12 cellular contexts compared by ENCODE assay signal in genomic region chr16:2671741-2672140, GRCh38. TPM values are rescaled to one million over a fixed set of nuclear protein-coding genes. Genes with fewer than 3 reads are reported as not detected.
DNase-seq lines count a peak whose midpoint lies in the region; ATAC-seq, FAIRE-seq and TF ChIP-seq lines count a peak whose summit lies in the region.
"Had no signal": no experiment of that assay in that cellular context is flagged by ENCODE, and none has a peak within 500 bp of the region (broad histone marks: within the 10 kb centered on the region; RNA-seq: fewer than 3 reads in every experiment).

No MANE protein-coding gene starts in this region.

- H3K4me1 ChIP-seq in CD8-positive, alpha-beta memory T cell (ENCODE audit: insufficient read depth, low read length), result peaks cover 17% of the 10 kb centered on the region
- no peaks in the 10 kb centered on the region for H3K4me1 ChIP-seq in NT2/D1 (ENCODE audit: insufficient read depth, insufficient read length)
- peaks cover 28 to 35% of the 10 kb centered on the region in 2 experiments for H3K4me1 ChIP-seq in neutrophil (ENCODE audit: control insufficient read depth in 1 of 2, insufficient read depth in 1 of 2, low read depth in 1 of 2, low read length in 1 of 2)

- H3K9ac ChIP-seq in NT2/D1 (ENCODE audit: insufficient read length, low read depth), result peak overlapping the region; percentile 4

- peak overlapping the region; percentile 52 to 79 (median 75) for H3K4me3 Mint-ChIP-seq in CD8-positive, alpha-beta memory T cell

- H3K36me3 ChIP-seq in CD8-positive, alpha-beta memory T cell (ENCODE audit: insufficient read depth, low read length), result peaks cover 3% of the 10 kb centered on the region
- peaks cover 37% of the 10 kb centered on the region for H3K36me3 ChIP-seq in NT2/D1 (ENCODE audit: insufficient read depth, insufficient read length, low read length)
- H3K36me3 ChIP-seq in neutrophil, result peaks cover 13% of the 10 kb centered on the region

- no peak overlapping the region for H3K27ac ChIP-seq in CD8-positive, alpha-beta memory T cell (ENCODE audit: low read depth, low read length)
- H3K27ac ChIP-seq in dorsolateral prefrontal cortex, result no peak overlapping the region
- peak overlapping the region; percentile 90 for H3K27ac ChIP-seq in neutrophil

- H3K4me3 ChIP-seq in CD8-positive, alpha-beta memory T cell (ENCODE audit: low read length), result no peak overlapping the region
- H3K4me3 ChIP-seq in NT2/D1 (ENCODE audit: insufficient read length, low read depth) (no peak overlapping the region), dorsolateral prefrontal cortex (peak overlapping the region in 32 of 59 donors; percentile 34 to 91 (median 77)), neutrophil (ENCODE audit: low read depth in 1 of 2, low read length in 1 of 2) (no peak overlapping the region)

- peaks cover 0 to 35% (median 5%) of the 10 kb centered on the region in 3 donors for H3K36me3 Mint-ChIP-seq in CD8-positive, alpha-beta memory T cell

- peaks cover 19 to 38% (median 35%) of the 10 kb centered on the region in 3 donors for H3K4me1 Mint-ChIP-seq in CD8-positive, alpha-beta memory T cell

- no peaks in the 10 kb centered on the region for H3K27me3 Mint-ChIP-seq in CD8-positive, alpha-beta memory T cell

- no peak for ATAC-seq in HG02973 (IDR thresholded peaks at IDR 0.05; ENCODE audit: unreplicated experiment)
- ATAC-seq in HG03378 (IDR thresholded peaks at IDR 0.05; ENCODE audit: unreplicated experiment), result no peak

- peak overlapping the region in 3 of 8 donors; percentile 13 to 92 (median 79) for H3K27ac Mint-ChIP-seq in CD8-positive, alpha-beta memory T cell

- intact Hi-C loops in dorsolateral prefrontal cortex (cut with DNase I), result loop anchor here in 1 of 2 donors (10.0 kb wide), 1 partner anchor 137 kb away; the partner anchor contains the start of genes CEMP1 and PDPK1

- no peaks in the 10 kb centered on the region for H3K9me3 ChIP-seq in CD8-positive, alpha-beta memory T cell (ENCODE audit: low read length)
- no peaks in the 10 kb centered on the region for H3K9me3 ChIP-seq in NT2/D1 (ENCODE audit: insufficient read depth, low read length)
- H3K9me3 ChIP-seq in neutrophil, result no peaks in the 10 kb centered on the region

- FAIRE-seq in urothelium cell line (lab: Jason Lieb, UNC), result no peak
- FAIRE-seq: HTR-8/SVneo had no signal

- POLR2A ChIA-PET in CD8-positive, alpha-beta memory T cell (lab: Charles Lee), result no interaction called here

- H3K27me3 ChIP-seq in CD8-positive, alpha-beta memory T cell (ENCODE audit: insufficient read depth, low read length, poor library complexity, severe bottlenecking), result no peaks in the 10 kb centered on the region
- H3K27me3 ChIP-seq in NT2/D1 (ENCODE audit: insufficient read depth, insufficient read length), result no peaks in the 10 kb centered on the region
- H3K27me3 ChIP-seq in dorsolateral prefrontal cortex, result no peaks in the 10 kb centered on the region
- H3K27me3 ChIP-seq in neutrophil, result no peaks in the 10 kb centered on the region

- TF ChIP-seq CTCF in dorsolateral prefrontal cortex (IDR thresholded peaks at IDR 0.05 in 54 of 56, conservative IDR thresholded peaks at IDR 0.05 in 2 of 56; ENCODE audit: low read depth in 1 of 56, partially characterized antibody in 56 of 56) (no peak), neutrophil (IDR thresholded peaks at IDR 0.05) (no peak)

- CTCF ChIA-PET in CD8-positive, alpha-beta memory T cell (lab: Charles Lee), result no interaction called here

- no peak for DNase-seq in CD8-positive, alpha-beta memory T cell
- DNase-seq in NT2/D1 (ENCODE audit: low read depth, low spot score) (no peak), dorsolateral prefrontal cortex (no peak), urothelium cell line (ENCODE audit: low spot score) (no peak), NCI-H82 treated with DMSO at 0.1 percent for 48 hours (lab: John Stamatoyannopoulos, UW; ENCODE audit: unreplicated experiment) (no peak)
- DNase-seq: anterior cingulate cortex, NCI-H345 had no signal

- no peaks in the 10 kb centered on the region for H3K9me3 Mint-ChIP-seq in CD8-positive, alpha-beta memory T cell

RNA-seq across cellular contexts. Expression of gene KCTD5, which starts 10.6 kb away (rescaled TPM):
- 10 to 100 TPM; 49.7 to 50.5 TPM for total RNA-seq in CD8-positive, alpha-beta memory T cell
- polyA plus RNA-seq in CD8-positive, alpha-beta memory T cell, result 21.2 TPM
- 10 to 100 TPM; 11.2 to 26.1 (median 16.7) TPM for total RNA-seq in dorsolateral prefrontal cortex

RNA-seq across cellular contexts. Expression of gene PRSS27, which starts 48.3 kb away (rescaled TPM):
- total RNA-seq in CD8-positive, alpha-beta memory T cell, result 1 to 10 TPM; 1.3 to 1.6 TPM
- polyA plus RNA-seq in CD8-positive, alpha-beta memory T cell, result not detected
- total RNA-seq in dorsolateral prefrontal cortex, result 1 to 10 TPM in 117 of 120 experiments, under 1 TPM in 3; 0.87 to 9.0 (median 2.6) TPM
- total RNA-seq: Daoy had no signal

Comparison
In these comparisons a context has a peak if more than half of its experiments do, and no peak if none do; other contexts are left out.
1. H3K4me3 ChIP-seq: peak in dorsolateral prefrontal cortex (32 of 59); none in CD8-positive, alpha-beta memory T cell (single experiment), NT2/D1 (single experiment) and neutrophil (0 of 2).